In genomic region chr13:108155185-108156106, GRCh38 we compare ENCODE assay signal across 8 cellular contexts. TPM values are rescaled to one million over a fixed set of nuclear protein-coding genes. Genes with fewer than 3 reads are reported as not detected.
DNase-seq lines count a peak whose midpoint lies in the region; ATAC-seq and TF ChIP-seq lines count a peak whose summit lies in the region.

No MANE protein-coding gene starts in this region.

- DNase-seq in GM12865 (ENCODE audit: low read depth) (peak; percentile 37), NCI-H524 (lab: John Stamatoyannopoulos, UW) (peak; percentile 20 to 64), epithelial cell of esophagus (ENCODE audit: low read depth) (peak; percentile 48), natural killer cell (peak; percentile 21)
- DNase-seq in activated CD8-positive, alpha-beta memory T cell treated with anti-CD3 and anti-CD28 coated beads for 48 hours (ENCODE audit: low read depth in 2 of 3, low spot score in 2 of 3), result peak in 2 of 3 experiments; percentile 11 to 25
- peak; percentile 24 for DNase-seq in stimulated activated naive CD4-positive, alpha-beta T cell treated with Interleukin-2 at 50 U/mL for 16 hours (lab: John Stamatoyannopoulos, UW)

- no peaks in the 10 kb centered on the region for H3K9me3 Mint-ChIP-seq in natural killer cell
- H3K9me3 Mint-ChIP-seq in stimulated activated memory B cell treated with anti-CD40 and anti-IgM and Interleukin-4, amounts not matched to agents 10 μg/mL and 1 μg/mL and 100 μg/mL, for 72 hours, result peaks cover 2% of the 10 kb centered on the region

- no peak overlapping the region for H3K4me3 Mint-ChIP-seq in natural killer cell
- H3K4me3 Mint-ChIP-seq in stimulated activated memory B cell treated with anti-CD40 and anti-IgM and Interleukin-4, amounts not matched to agents 10 μg/mL and 1 μg/mL and 100 μg/mL, for 72 hours, result no peak overlapping the region

- H3K4me1 Mint-ChIP-seq in natural killer cell, result no peaks in the 10 kb centered on the region
- H3K4me1 Mint-ChIP-seq in stimulated activated memory B cell treated with anti-CD40 and anti-IgM and Interleukin-4, amounts not matched to agents 10 μg/mL and 1 μg/mL and 100 μg/mL, for 72 hours, result no peaks in the 10 kb centered on the region

- TF ChIP-seq CTCF in GM12865 (IDR thresholded peaks at IDR 0.05; ENCODE audit: insufficient read depth, low read depth, low read length, missing control alignments) (peak; percentile 68), epithelial cell of esophagus (IDR thresholded peaks at IDR 0.05; ENCODE audit: insufficient read depth, low read depth, low read length, missing control alignments) (peak; percentile 83), natural killer cell (IDR thresholded peaks at IDR 0.05) (peak; percentile 95)

- H3K27me3 Mint-ChIP-seq in natural killer cell (ENCODE audit: low read depth in 2 of 2), result no peaks in the 10 kb centered on the region
- peaks cover 8% of the 10 kb centered on the region for H3K27me3 Mint-ChIP-seq in stimulated activated memory B cell treated with anti-CD40 and anti-IgM and Interleukin-4, amounts not matched to agents 10 μg/mL and 1 μg/mL and 100 μg/mL, for 72 hours

- intact Hi-C loops in natural killer cell (cut with micrococcal nuclease), result no loop called here

- ATAC-seq in HG02973 (IDR thresholded peaks at IDR 0.05; ENCODE audit: unreplicated experiment), result peak; percentile 48
- peak in 1 of 3 donors; percentile 58 for ATAC-seq in natural killer cell
- ATAC-seq in stimulated activated memory B cell treated with anti-CD40 and anti-IgM and Interleukin-4, amounts not matched to agents 10 μg/mL and 1 μg/mL and 100 μg/mL, for 72 hours, result no peak

- H3K36me3 Mint-ChIP-seq in natural killer cell, result no peaks in the 10 kb centered on the region
- H3K36me3 Mint-ChIP-seq in stimulated activated memory B cell treated with anti-CD40 and anti-IgM and Interleukin-4, amounts not matched to agents 10 μg/mL and 1 μg/mL and 100 μg/mL, for 72 hours, result no peaks in the 10 kb centered on the region

- no peak overlapping the region for H3K27ac Mint-ChIP-seq in natural killer cell
- no peak overlapping the region for H3K27ac Mint-ChIP-seq in stimulated activated memory B cell treated with anti-CD40 and anti-IgM and Interleukin-4, amounts not matched to agents 10 μg/mL and 1 μg/mL and 100 μg/mL, for 72 hours

- H3K4me3 ChIP-seq in GM12865 (ENCODE audit: low read depth, low read length) (no peak overlapping the region), epithelial cell of esophagus (ENCODE audit: low read length) (no peak overlapping the region)

RNA-seq across cellular contexts. Expression of gene LIG4, which starts 59.9 kb away (rescaled TPM):
- 1 to 10 TPM; 7.7 to 8.5 (median 7.9) TPM for total RNA-seq in natural killer cell
